20 cellular contexts compared by ENCODE assay signal in the genomic region with DNA sequence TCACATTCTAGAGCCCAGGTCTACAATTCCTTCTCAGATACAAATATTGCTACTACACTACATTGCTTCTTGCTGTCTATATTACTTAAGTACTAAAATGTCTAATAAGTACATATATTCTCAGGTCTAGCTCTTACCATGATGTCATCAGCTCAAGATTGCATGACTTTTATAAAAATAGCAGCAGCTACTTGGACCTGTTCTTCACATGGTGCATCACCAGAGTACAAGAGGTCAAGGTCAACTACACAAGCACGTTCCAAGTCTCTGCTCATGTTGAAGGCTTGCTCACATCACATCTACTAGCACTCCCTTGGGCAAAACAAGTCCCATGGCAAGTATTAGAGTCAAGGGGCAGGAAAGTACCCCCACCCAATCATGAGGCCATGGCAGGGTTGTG.
DNase-seq lines count a peak whose midpoint lies in the region; ATAC-seq, FAIRE-seq and TF ChIP-seq lines count a peak whose summit lies in the region.
"Had no signal": no experiment of that assay in that cellular context is flagged by ENCODE, and none has a peak within 500 bp of the region (broad histone marks: within the 10 kb centered on the region; RNA-seq: fewer than 3 reads in every experiment).

No MANE protein-coding gene starts in this region.

- no peaks in the 10 kb centered on the region for H3K4me1 Mint-ChIP-seq in T-cell

- no peaks in the 10 kb centered on the region for H3K9me3 ChIP-seq in HepG2 (ENCODE audit: low read length)
- no peaks in the 10 kb centered on the region for H3K9me3 ChIP-seq in right lobe of liver
- no peaks in the 10 kb centered on the region for H3K9me3 ChIP-seq in hepatocyte (ENCODE audit: low read depth)
- H3K9me3 ChIP-seq in small intestine (ENCODE audit: control insufficient read depth, low read depth) = no peaks in the 10 kb centered on the region
- H3K9me3 ChIP-seq: Caco-2, HAP-1 had no signal

- H3K4me3 Mint-ChIP-seq in T-cell = no peak overlapping the region
- H3K4me3 Mint-ChIP-seq: CD4-positive, alpha-beta T cell had no signal

- H3K27me3 ChIP-seq in HepG2 (ENCODE audit: control insufficient read depth in 1 of 2, insufficient read depth in 2 of 2, low read length in 2 of 2) (no peaks in the 10 kb centered on the region), right lobe of liver (no peaks in the 10 kb centered on the region), hepatocyte (no peaks in the 10 kb centered on the region), small intestine (ENCODE audit: control insufficient read depth in 2 of 2, insufficient read depth in 2 of 2, low read length in 2 of 2) (no peaks in the 10 kb centered on the region)

- no TSS peak for BruUV-seq in HepG2 (replicated peaks; lab: Mats Ljungman, UMichigan)

- TF ChIP-seq POLR2A in HepG2 (IDR thresholded peaks at IDR 0.05; ENCODE audit: insufficient read depth in 1 of 2, low read depth in 2 of 2, low read length in 2 of 2) (no peak), right lobe of liver (IDR thresholded peaks at IDR 0.05) (no peak)

- in situ Hi-C loops in HepG2 (cut with HindIII; ENCODE audit: extremely low pct_ligation_motif_present, low pct_unique_long_range_greater_than_20kb) = no loop called here

- no peaks in the 10 kb centered on the region for H3K9me2 ChIP-seq in hepatocyte (replicated peaks; ENCODE audit: insufficient read depth)

- H3K27ac Mint-ChIP-seq in T-cell = no peak overlapping the region
- H3K27ac Mint-ChIP-seq: CD4-positive, alpha-beta T cell had no signal

- FAIRE-seq in HepG2 (lab: Jason Lieb, UNC) (no peak), small intestine (lab: Jason Lieb, UNC) (no peak)
- FAIRE-seq: A549, GM12892, GM18507 had no signal

- DNase-seq in HepG2 (ENCODE audit: low spot score) = no peak
- no peak for DNase-seq in right lobe of liver
- DNase-seq in hepatocyte (ENCODE audit: low spot score) = peak; percentile 15
- no peak for DNase-seq in sciatic nerve (ENCODE audit: low spot score)
- no peak for DNase-seq in RPMI8226
- DNase-seq in T-cell = no peak
- DNase-seq in small intestine = no peak
- DNase-seq: AML-193; Caco-2; CD4-positive, alpha-beta T cell; DMS153; DMS79; GDM1; GM23248 had no signal

- POLR2A ChIA-PET in HepG2 (lab: Yijun Ruan, JAX) = no interaction called here
- POLR2A ChIA-PET in T-cell (lab: Charles Lee) = no interaction called here

- peaks cover 14 to 28% (median 18%) of the 10 kb centered on the region in 3 donors for H3K9me3 Mint-ChIP-seq in T-cell

- H3K4me1 ChIP-seq in HepG2 (ENCODE audit: insufficient read depth, low read length) (no peaks in the 10 kb centered on the region), right lobe of liver (no peaks in the 10 kb centered on the region), hepatocyte (ENCODE audit: insufficient read depth) (peaks cover 3% of the 10 kb centered on the region), small intestine (ENCODE audit: control insufficient read depth in 2 of 2, insufficient read depth in 1 of 2, low read depth in 1 of 2, low read length in 1 of 2) (no peaks in the 10 kb centered on the region)
- H3K4me1 ChIP-seq: Caco-2, HAP-1 had no signal

- no peaks in the 10 kb centered on the region for H3K36me3 ChIP-seq in HepG2 (replicated peaks in 1 of 2; ENCODE audit: control insufficient read depth in 1 of 2, insufficient read depth in 2 of 2, low read length in 2 of 2)
- no peaks in the 10 kb centered on the region for H3K36me3 ChIP-seq in right lobe of liver
- no peaks in the 10 kb centered on the region for H3K36me3 ChIP-seq in hepatocyte (replicated peaks; ENCODE audit: insufficient read depth, low read depth)
- no peaks in the 10 kb centered on the region for H3K36me3 ChIP-seq in small intestine (ENCODE audit: control insufficient read depth in 2 of 2, insufficient read depth in 2 of 2, low read length in 2 of 2)
- H3K36me3 ChIP-seq: HAP-1 had no signal

- no peak for TF ChIP-seq RAD21 in HepG2 (CRISPR knock-in tag; IDR thresholded peaks at IDR 0.05)

- no peak overlapping the region for H3K9ac ChIP-seq in HepG2 (ENCODE audit: insufficient read depth, low read depth, low read length)
- H3K9ac ChIP-seq: GM23248 had no signal

- no peak overlapping the region for H3K27ac ChIP-seq in HepG2 (ENCODE audit: extremely low read length, insufficient read depth, low read length)
- no peak overlapping the region for H3K27ac ChIP-seq in right lobe of liver
- peak overlapping the region; percentile 81 for H3K27ac ChIP-seq in hepatocyte
- H3K27ac ChIP-seq in small intestine (ENCODE audit: low read depth in 1 of 2, low read length in 1 of 2) = no peak overlapping the region
- H3K27ac ChIP-seq: 22Rv1, C4-2B, GM23248 had no signal

- H3K79me2 ChIP-seq in HepG2 (ENCODE audit: insufficient read depth, low read length) (no peaks in the 10 kb centered on the region), hepatocyte (no peaks in the 10 kb centered on the region)

- H3K4me3 ChIP-seq in HepG2 (replicated peaks in 1 of 3; ENCODE audit: insufficient read depth in 1 of 3, low read depth in 2 of 3, low read length in 3 of 3) = no peak overlapping the region
- H3K4me3 ChIP-seq in right lobe of liver = no peak overlapping the region
- no peak overlapping the region for H3K4me3 ChIP-seq in hepatocyte
- no peak overlapping the region for H3K4me3 ChIP-seq in small intestine (ENCODE audit: low read depth in 1 of 2, low read length in 2 of 2)
- H3K4me3 ChIP-seq: A549, GM23248, HAP-1 had no signal

- TF ChIP-seq EP300 in HepG2 (IDR thresholded peaks at IDR 0.05; ENCODE audit: low read depth in 2 of 2, low read length in 2 of 2) (no peak), HepG2 (CRISPR knock-in tag; IDR thresholded peaks at IDR 0.05; ENCODE audit: borderline replicate concordance) (no peak)

- CTCF ChIA-PET in HepG2 (lab: Yijun Ruan, JAX; ENCODE audit: low intra/inter-chr PET ratio, low total read pairs) (no interaction called here), T-cell (lab: Charles Lee) (no interaction called here)

- H3K36me3 Mint-ChIP-seq in T-cell = no peaks in the 10 kb centered on the region

- no peak overlapping the region for H3K4me2 ChIP-seq in HepG2 (ENCODE audit: low read depth, low read length)
- H3K4me2 ChIP-seq in hepatocyte = no peak overlapping the region
- H3K4me2 ChIP-seq: A549 had no signal

- TF ChIP-seq CTCF in HepG2 (CRISPR knock-in tag; IDR thresholded peaks at IDR 0.05) (no peak), right lobe of liver (IDR thresholded peaks at IDR 0.05) (no peak), hepatocyte (IDR thresholded peaks at IDR 0.05; ENCODE audit: poor library complexity) (no peak)

- WGBS in HepG2 (ENCODE audit: low lambda C conversion rate) = 22% methylated on average over 1 of the region's 1 CpG
- 33% methylated on average over 1 of the region's 1 CpG for WGBS in right lobe of liver (ENCODE audit: insufficient coverage, low coverage, low lambda C conversion rate, missing lambda C conversion rate)
- WGBS in hepatocyte (ENCODE audit: low lambda C conversion rate, missing lambda C conversion rate) = 75% methylated on average over 1 of the region's 1 CpG
- 58 to 69% (median 65%) methylated on average over 1 of the region's 1 CpG for WGBS in small intestine, 3 donors

- intact Hi-C loops in HepG2 (cut with micrococcal nuclease; ENCODE audit: unreplicated experiment) (no loop called here), right lobe of liver (cut with DNase I) (no loop called here), sciatic nerve (cut with DNase I) (no loop called here)

- H2AFZ ChIP-seq in HepG2 (ENCODE audit: low read length) (no peak overlapping the region), hepatocyte (no peak overlapping the region)
- H2AFZ ChIP-seq: GM23248 had no signal

- ATAC-seq in HepG2 (no peak), right lobe of liver (no peak), sciatic nerve (peak; percentile 62), T-cell (replicated peaks in 1 of 4) (no peak)
- ATAC-seq: A549 had no signal

- peaks cover 10 to 26% of the 10 kb centered on the region in 2 donors for H3K27me3 Mint-ChIP-seq in T-cell

- H4K20me1 ChIP-seq in HepG2 (ENCODE audit: insufficient read depth, low read length) = no peaks in the 10 kb centered on the region
- H4K20me1 ChIP-seq in hepatocyte (ENCODE audit: insufficient read depth, poor library complexity, severe bottlenecking) = no peaks in the 10 kb centered on the region

TF ChIP-seq in HepG2, 621 proteins besides CTCF, POLR2A, EP300 and RAD21:
- TF ChIP-seq, protein P1, sequence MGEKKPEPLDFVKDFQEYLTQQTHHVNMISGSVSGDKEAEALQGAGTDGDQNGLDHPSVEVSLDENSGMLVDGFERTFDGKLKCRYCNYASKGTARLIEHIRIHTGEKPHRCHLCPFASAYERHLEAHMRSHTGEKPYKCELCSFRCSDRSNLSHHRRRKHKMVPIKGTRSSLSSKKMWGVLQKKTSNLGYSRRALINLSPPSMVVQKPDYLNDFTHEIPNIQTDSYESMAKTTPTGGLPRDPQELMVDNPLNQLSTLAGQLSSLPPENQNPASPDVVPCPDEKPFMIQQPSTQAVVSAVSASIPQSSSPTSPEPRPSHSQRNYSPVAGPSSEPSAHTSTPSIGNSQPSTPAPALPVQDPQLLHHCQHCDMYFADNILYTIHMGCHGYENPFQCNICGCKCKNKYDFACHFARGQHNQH (CRISPR knock-in tag; IDR thresholded peaks at IDR 0.05) = no peak
- TF ChIP-seq ZNF552 (CRISPR knock-in tag; IDR thresholded peaks at IDR 0.05; ENCODE audit: borderline replicate concordance) (no peak), ATF7 (IDR thresholded peaks at IDR 0.05) (peak; percentile 52), ATF7 (CRISPR knock-in tag; IDR thresholded peaks at IDR 0.05) (no peak)
TF ChIP-seq in HepG2: peak in this region for 1.
